In genomic region chr20:39112196-39112743, GRCh38 we compare ENCODE assay signal across 8 cellular contexts.
DNase-seq lines count a peak whose midpoint lies in the region; ATAC-seq and TF ChIP-seq lines count a peak whose summit lies in the region.

No MANE protein-coding gene starts in this region.

- DNase-seq in Daoy (ENCODE audit: low read depth) (peak; percentile 7), HFF-Myc (ENCODE audit: extremely low read depth, low read depth) (no peak), NCI-H526 (lab: John Stamatoyannopoulos, UW) (peak; percentile 48 to 83), cardiac fibroblast (ENCODE audit: low read depth in 2 of 2) (peak; percentile 49 to 51), left lobe of liver (ENCODE audit: low spot score) (peak; percentile 48), putamen (ENCODE audit: low spot score) (no peak)
- no peak for DNase-seq in central memory CD4-positive, alpha-beta T cell

- TF ChIP-seq CTCF in HFF-Myc (IDR thresholded peaks at IDR 0.05; ENCODE audit: low read depth, low read length, missing control alignments) (peak; percentile 46), cardiac fibroblast (IDR thresholded peaks at IDR 0.05; ENCODE audit: low read depth, low read length) (peak; percentile 42)

- H3K4me3 ChIP-seq in HFF-Myc (replicated peaks; ENCODE audit: low read depth, low read length) (no peak overlapping the region), cardiac fibroblast (replicated peaks in 1 of 2; ENCODE audit: low read depth in 2 of 2, low read length in 2 of 2) (no peak overlapping the region)

- ATAC-seq in left lobe of liver (peak; percentile 96), HG03432 (IDR thresholded peaks at IDR 0.05; ENCODE audit: unreplicated experiment) (no peak)

Comparison
In these comparisons a context has a peak if more than half of its experiments do, and no peak if none do; other contexts are left out.
1. DNase-seq: peak in Daoy (single experiment), NCI-H526 (2 of 2), cardiac fibroblast (2 of 2) and left lobe of liver (single experiment); none in HFF-Myc (single experiment), putamen (single experiment) and central memory CD4-positive, alpha-beta T cell (single experiment).